ENCODE assay signal across 9 cellular contexts in the genomic region with DNA sequence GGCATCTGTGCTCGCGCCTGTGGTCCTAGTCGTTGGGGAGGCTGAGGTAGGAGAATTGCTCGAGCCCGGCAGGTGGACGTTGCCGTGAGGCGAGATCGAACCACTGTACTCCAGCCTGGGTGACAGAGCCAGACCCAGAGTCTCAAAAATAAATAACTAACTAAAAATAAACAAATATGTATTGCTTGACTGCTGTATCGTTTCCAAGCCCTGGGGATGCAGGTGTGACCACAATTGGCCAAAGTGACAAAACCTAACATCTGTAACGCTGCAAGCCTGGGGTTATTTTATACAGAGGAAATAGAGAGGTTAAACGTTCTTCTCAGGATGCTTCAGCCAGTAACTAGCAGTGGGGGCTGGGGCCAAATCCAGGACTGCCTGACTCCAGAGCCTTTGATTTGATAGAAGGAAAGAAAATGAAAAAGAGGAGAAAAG. TPM values are rescaled to one million over a fixed set of nuclear protein-coding genes. Genes with fewer than 3 reads are reported as not detected.
DNase-seq lines count a peak whose midpoint lies in the region; ATAC-seq, FAIRE-seq and TF ChIP-seq lines count a peak whose summit lies in the region.
"Had no signal": no experiment of that assay in that cellular context is flagged by ENCODE, and none has a peak within 500 bp of the region (broad histone marks: within the 10 kb centered on the region; RNA-seq: fewer than 3 reads in every experiment).

No MANE protein-coding gene starts in this region.

- intact Hi-C loops in heart left ventricle (cut with DNase I): loop anchor here in 8 of 10 donors (2.0 to 10.0 kb wide), 5 partner anchors 45 to 167 kb away; partner anchors contain the start of genes KCTD20 (in 5 of the 8), PXT1 (in 5 of the 8) and STK38 (in 4 of the 8)

- no peak for TF ChIP-seq POLR2A in heart left ventricle (IDR thresholded peaks at IDR 0.05)

- H3K27ac ChIP-seq in KOPT-K1 (ENCODE audit: low read depth, low read length, poor library complexity, severe bottlenecking): peak overlapping the region; percentile 100
- H3K27ac ChIP-seq in heart left ventricle: peak overlapping the region in 3 of 12 donors; percentile 94 to 97 (median 96)

- in situ Hi-C loops in Caki2 (cut with HindIII; ENCODE audit: low pct_unique_long_range_greater_than_20kb, low sequenced_read_pairs): no loop called here

- no peaks in the 10 kb centered on the region for H3K27me3 ChIP-seq in heart left ventricle
- H3K27me3 ChIP-seq: cardiac muscle cell had no signal

- H3K4me1 ChIP-seq in heart left ventricle: peaks cover 0 to 21% (median 10%) of the 10 kb centered on the region in 12 donors

- FAIRE-seq in urothelium cell line (lab: Jason Lieb, UNC): no peak

- 90 to 92% (median 92%) methylated on average over 12 of the region's 12 CpGs for WGBS in heart left ventricle, 4 donors

- H3K9me3 ChIP-seq in KOPT-K1 (ENCODE audit: insufficient read depth, low read length, poor library complexity, severe bottlenecking): no peaks in the 10 kb centered on the region
- no peaks in the 10 kb centered on the region for H3K9me3 ChIP-seq in heart left ventricle

- no peak overlapping the region for H3K4me3 ChIP-seq in heart left ventricle
- H3K4me3 ChIP-seq: cardiac muscle cell had no signal

- peaks cover 28% of the 10 kb centered on the region for H3K36me3 ChIP-seq in KOPT-K1 (ENCODE audit: insufficient read depth, low read length)
- peaks cover 0 to 14% (median 7%) of the 10 kb centered on the region in 9 donors for H3K36me3 ChIP-seq in heart left ventricle

- ATAC-seq in GM19463 (IDR thresholded peaks at IDR 0.05; ENCODE audit: unreplicated experiment) (peak; percentile 32), heart left ventricle (no peak)

- DNase-seq in Caki2 (ENCODE audit: low read depth) (peak; percentile 47), germinal center (ENCODE audit: low spot score) (peak; percentile 74), heart left ventricle (no peak), NCI-H774 (lab: John Stamatoyannopoulos, UW) (no peak), NCI-H2029 (lab: John Stamatoyannopoulos, UW) (no peak), urothelium cell line (ENCODE audit: low spot score) (no peak)

- no peak for TF ChIP-seq CTCF in heart left ventricle (IDR thresholded peaks at IDR 0.05)

RNA-seq across cellular contexts. Expression of gene SRSF3, which starts 1.9 kb away (rescaled TPM):
- 239 and 247 TPM in 2 replicates for total RNA-seq in Caki2 (2014; rRNA removed; shearing (Covaris generic); ENCODE audit: low replicate concordance)
- 100 to 1,000 TPM in 6 of 9 donors, 10 to 100 TPM in 3; 43.2 to 162 (median 111) TPM for total RNA-seq in heart left ventricle
- 100 to 1,000 TPM in 1 of 2 donors, 10 to 100 TPM in 1; 69.1 to 215 TPM for polyA plus RNA-seq in heart left ventricle

RNA-seq across cellular contexts. Expression of gene STK38, which starts 45.0 kb away (rescaled TPM):
- total RNA-seq in Caki2 (2014; rRNA removed; shearing (Covaris generic); ENCODE audit: low replicate concordance): 24.9 and 32.6 TPM in 2 replicates
- 10 to 100 TPM; 14.3 to 32.8 (median 21.2) TPM for total RNA-seq in heart left ventricle
- polyA plus RNA-seq in heart left ventricle: 10 to 100 TPM; 15.0 to 23.2 TPM

Comparison
In these comparisons a context has a peak if more than half of its experiments do, and no peak if none do; other contexts are left out.
1. DNase-seq: peak in Caki2 (single experiment) and germinal center (single experiment); none in heart left ventricle (0 of 5), NCI-H774 (single experiment), NCI-H2029 (single experiment) and urothelium cell line (single experiment).